Comparison of ENCODE assay signal across 19 cellular contexts in genomic region chr6:157929076-157929475, GRCh38. TPM values are rescaled to one million over a fixed set of nuclear protein-coding genes. Genes with fewer than 3 reads are reported as not detected.
DNase-seq lines count a peak whose midpoint lies in the region; ATAC-seq and TF ChIP-seq lines count a peak whose summit lies in the region.
"Had no signal": no experiment of that assay in that cellular context is flagged by ENCODE, and none has a peak within 500 bp of the region (broad histone marks: within the 10 kb centered on the region; RNA-seq: fewer than 3 reads in every experiment).

No MANE protein-coding gene starts in this region.

- H3K4me1 ChIP-seq in GM23338 (ENCODE audit: insufficient read depth), result peaks cover 20% of the 10 kb centered on the region

- no peaks in the 10 kb centered on the region for H3F3A ChIP-seq in GM23338 (replicated peaks; ENCODE audit: low read depth)

- no peak overlapping the region for H3K27ac ChIP-seq in GM23338 (ENCODE audit: low read depth)
- peak overlapping the region; percentile 57 for H3K27ac ChIP-seq in cingulate gyrus (ENCODE audit: low read depth, low read length)

- no peaks in the 10 kb centered on the region for H3K79me2 ChIP-seq in GM23338 (replicated peaks; ENCODE audit: insufficient read depth)

- H3K9me2 ChIP-seq in GM23338 (ENCODE audit: insufficient read depth), result no peaks in the 10 kb centered on the region

- H3K4me3 Mint-ChIP-seq in GM23338, result no peak overlapping the region
- H3K4me3 Mint-ChIP-seq: CD4-positive, alpha-beta T cell had no signal

- H3K27me3 ChIP-seq in GM23338 (ENCODE audit: insufficient read depth), result no peaks in the 10 kb centered on the region

- no peak for DNase-seq in GM23338 (ENCODE audit: low spot score)
- peak; percentile 11 to 48 for DNase-seq in lung microvascular endothelial cell (ENCODE audit: low read depth in 2 of 2)
- DNase-seq in superior temporal gyrus (ENCODE audit: extremely low spot score), result peak; percentile 71
- DNase-seq in activated CD4-positive, alpha-beta T cell treated with anti-CD3 and anti-CD28 coated beads, Interleukin-2, amount 50 U/mL, for 4 hours, result no peak
- no peak for DNase-seq in T-helper 1 cell
- no peak for DNase-seq in DMS114 treated with DMSO at 0.1 percent for 48 hours (lab: John Stamatoyannopoulos, UW; ENCODE audit: unreplicated experiment)
- DNase-seq: ACHN; AML-193; Calu3; CD4-positive, alpha-beta T cell; DMS79 treated with DMSO at 0.1 percent for 48 hours; HCEC 1CT; NCI-H1417; NCI-H1930; NCI-H2171; NCI-H446; NCI-H69; SHP77 had no signal

- peaks cover 7% of the 10 kb centered on the region for H3K36me3 ChIP-seq in GM23338 (ENCODE audit: insufficient read depth)

- peaks cover 27% of the 10 kb centered on the region for H3K4me1 Mint-ChIP-seq in GM23338

- H4K20me1 ChIP-seq in GM23338 (replicated peaks; ENCODE audit: insufficient read depth), result no peaks in the 10 kb centered on the region; the same call in 1 of the 2 replicates

- no peak overlapping the region for H2AFZ ChIP-seq in GM23338

- peaks cover 55% of the 10 kb centered on the region for H3K36me3 Mint-ChIP-seq in GM23338 (ENCODE audit: low read depth)

- no peaks in the 10 kb centered on the region for H3K9me3 Mint-ChIP-seq in GM23338
- H3K9me3 Mint-ChIP-seq: CD4-positive, alpha-beta T cell had no signal

- no peak for TF ChIP-seq CTCF in GM23338 (conservative IDR thresholded peaks at IDR 0.05; ENCODE audit: low read depth in 2 of 2)

- H3K4me3 ChIP-seq in GM23338, result no peak overlapping the region

- ATAC-seq in GM23338, result no peak

- peak overlapping the region; percentile 70; the same call in 1 of the 2 replicates for H3K27ac Mint-ChIP-seq in GM23338
- H3K27ac Mint-ChIP-seq: CD4-positive, alpha-beta T cell had no signal

- H3K27me3 Mint-ChIP-seq in GM23338 (ENCODE audit: insufficient read depth, low read depth, poor library complexity), result no peaks in the 10 kb centered on the region
- H3K27me3 Mint-ChIP-seq: CD4-positive, alpha-beta T cell had no signal

- H3K4me2 ChIP-seq in GM23338, result no peak overlapping the region

TF ChIP-seq in GM23338, 12 proteins besides CTCF, POLR2A, EP300 and RAD21:
- no peak for TF ChIP-seq EZH2 (IDR thresholded peaks at IDR 0.05; ENCODE audit: low read depth, unreplicated experiment)
- TF ChIP-seq ZNF114 (CRISPR knock-in tag; IDR thresholded peaks at IDR 0.05), result no peak
- no peak for TF ChIP-seq ZNF331 (CRISPR knock-in tag; IDR thresholded peaks at IDR 0.05; ENCODE audit: low read depth)
- no peak for TF ChIP-seq JUNB (IDR thresholded peaks at IDR 0.05; ENCODE audit: unreplicated experiment)
- no peak for TF ChIP-seq EZH2phosphoT487 (IDR thresholded peaks at IDR 0.05; ENCODE audit: unreplicated experiment)
- no peak for TF ChIP-seq REST (IDR thresholded peaks at IDR 0.05; ENCODE audit: unreplicated experiment)
- TF ChIP-seq CREB1 (CRISPR knock-in tag; IDR thresholded peaks at IDR 0.05; ENCODE audit: low read depth), result no peak
- TF ChIP-seq POLR2AphosphoS5 (IDR thresholded peaks at IDR 0.05; ENCODE audit: low read depth), result no peak

RNA-seq across cellular contexts. Expression of gene SYNJ2, which starts 52.6 kb away (rescaled TPM):
- total RNA-seq in GM23338 (2014; rRNA removed; shearing (Covaris generic)), result 5.6 and 8.4 TPM in 2 replicates
- 2.5 and 2.8 TPM in 2 replicates for polyA plus RNA-seq in GM23338 (2016; fragmentation: Nextera tagmentation; extraction: Ambion mirVana)
- total RNA-seq in lung microvascular endothelial cell, result 12.1 and 22.0 TPM in 2 replicates

Comparison
In these comparisons a context has a peak if more than half of its experiments do, and no peak if none do; other contexts are left out.
1. DNase-seq: peak in lung microvascular endothelial cell (2 of 2) and superior temporal gyrus (single experiment); none in GM23338 (single experiment), activated CD4-positive, alpha-beta T cell treated with anti-CD3 and anti-CD28 coated beads, Interleukin-2, amount 50 U/mL, for 4 hours (0 of 2), T-helper 1 cell (0 of 5) and DMS114 treated with DMSO at 0.1 percent for 48 hours (single experiment).